ENCODE assay signal across 8 cellular contexts in genomic region chr22:46537946-46538815, GRCh38. TPM values are rescaled to one million over a fixed set of nuclear protein-coding genes. Genes with fewer than 3 reads are reported as not detected.
DNase-seq lines count a peak whose midpoint lies in the region; ATAC-seq, FAIRE-seq and TF ChIP-seq lines count a peak whose summit lies in the region.

No MANE protein-coding gene starts in this region.

- 0 out of 2 replicates have a peak, but pooled peaks have one; percentile 11 for TF ChIP-seq RAD21 in HepG2 (CRISPR knock-in tag; IDR thresholded peaks at IDR 0.05)

- H4K20me1 ChIP-seq in HepG2 (ENCODE audit: insufficient read depth, low read length) = no peaks in the 10 kb centered on the region

- POLR2A ChIA-PET in A673 (lab: Charles Lee; ENCODE audit: low non-redundant PET) (no interaction called here), HepG2 (lab: Yijun Ruan, JAX) (interaction anchor here (0.6 to 1.1 kb wide), 2 partner anchors 10 to 161 kb away, joined by 3 to 5 read pairs; no protein-coding TSS in a partner anchor)

- TF ChIP-seq CTCF in A673 (conservative IDR thresholded peaks at IDR 0.05; ENCODE audit: low read depth, low read length) (0 out of 2 replicates have a peak, but pooled peaks have one; percentile 12), breast epithelium (IDR thresholded peaks at IDR 0.05) (no peak), HepG2 (CRISPR knock-in tag; IDR thresholded peaks at IDR 0.05) (peak; percentile 50)

- BruUV-seq in A673 (replicated peaks; lab: Mats Ljungman, UMichigan) (no TSS peak), HepG2 (replicated peaks; lab: Mats Ljungman, UMichigan) (no TSS peak)

- in situ Hi-C loops in HepG2 (cut with HindIII; ENCODE audit: extremely low pct_ligation_motif_present, low pct_unique_long_range_greater_than_20kb) = loop anchor here (5.0 to 25.0 kb wide), 2 partner anchors 171 to 401 kb away; no protein-coding TSS in a partner anchor

- DNase-seq in A673 (ENCODE audit: low spot score) (peak; percentile 31), HK-2 (ENCODE audit: unreplicated experiment) (peak; percentile 64), breast epithelium (ENCODE audit: low spot score in 2 of 2) (no peak), HepG2 (ENCODE audit: low spot score) (no peak), SKM-1 (lab: John Stamatoyannopoulos, UW; ENCODE audit: unreplicated experiment) (no peak), activated gamma-delta T cell (lab: John Stamatoyannopoulos, UW) (no peak)
- no peak for DNase-seq in stimulated activated CD4-positive, alpha-beta T cell treated with anti-CD3 and anti-CD28 coated beads, Interleukin-4, amount 100 ng/mL, for 1 hour

- CTCF ChIA-PET in A673 (lab: Charles Lee) (interaction anchor here (1.7 kb wide), 1 partner anchor 170 kb away, joined by 10 read pairs; no protein-coding TSS in a partner anchor), HepG2 (lab: Yijun Ruan, JAX; ENCODE audit: low intra/inter-chr PET ratio, low total read pairs) (no interaction called here)

- 0 out of 2 replicates have a peak overlapping the region, but pooled peaks have one; percentile 31 for H3K9ac ChIP-seq in HepG2 (ENCODE audit: insufficient read depth, low read depth, low read length)

- WGBS in HepG2 (ENCODE audit: low lambda C conversion rate) = 0% methylated on average over 8 of the region's 70 CpGs

- H3K36me3 ChIP-seq in A673 (ENCODE audit: insufficient read depth, low read length, poor library complexity, severe bottlenecking) (no peaks in the 10 kb centered on the region), breast epithelium (no peaks in the 10 kb centered on the region), HepG2 (replicated peaks in 1 of 2; ENCODE audit: control insufficient read depth in 1 of 2, insufficient read depth in 2 of 2, low read length in 2 of 2) (no peaks in the 10 kb centered on the region)

- H3K27me3 ChIP-seq in A673 (replicated peaks; ENCODE audit: insufficient read depth, low read depth, low read length, poor library complexity) (peaks cover 11% of the 10 kb centered on the region), breast epithelium (no peaks in the 10 kb centered on the region), HepG2 (ENCODE audit: control insufficient read depth in 1 of 2, insufficient read depth in 2 of 2, low read length in 2 of 2) (peaks cover 4 to 23% of the 10 kb centered on the region in 2 experiments)

- no peaks in the 10 kb centered on the region for H3K9me3 ChIP-seq in A673 (ENCODE audit: low read depth, low read length, poor library complexity, severe bottlenecking)
- no peaks in the 10 kb centered on the region for H3K9me3 ChIP-seq in breast epithelium
- no peaks in the 10 kb centered on the region for H3K9me3 ChIP-seq in HepG2 (ENCODE audit: low read length)

- H3K4me2 ChIP-seq in HepG2 (ENCODE audit: low read depth, low read length) = peak overlapping the region; percentile 85

- intact Hi-C loops in A673 (cut with micrococcal nuclease; ENCODE audit: unreplicated experiment) = loop anchor here (10.0 kb wide), 1 partner anchor 543 kb away; no protein-coding TSS in a partner anchor
- intact Hi-C loops in breast epithelium (cut with DNase I; ENCODE audit: low total_unique reads) = loop anchor here (5.0 to 10.0 kb wide), 2 partner anchors 183 to 1031 kb away; no protein-coding TSS in a partner anchor
- intact Hi-C loops in HepG2 (cut with micrococcal nuclease; ENCODE audit: unreplicated experiment) = no loop called here

- peak; percentile 46 for ATAC-seq in HepG2
- ATAC-seq in GM21447 (IDR thresholded peaks at IDR 0.05; ENCODE audit: unreplicated experiment) = no peak

- no peak for TF ChIP-seq POLR2A in breast epithelium (IDR thresholded peaks at IDR 0.05)
- no peak for TF ChIP-seq POLR2A in HepG2 (IDR thresholded peaks at IDR 0.05; ENCODE audit: insufficient read depth in 1 of 2, low read depth in 2 of 2, low read length in 2 of 2)

- no peaks in the 10 kb centered on the region for H3K79me2 ChIP-seq in HepG2 (ENCODE audit: insufficient read depth, low read length)

- H3K4me3 ChIP-seq in A673 (ENCODE audit: low read depth, low read length, poor library complexity, severe bottlenecking) (peak overlapping the region; percentile 55), breast epithelium (peak overlapping the region; percentile 44 to 87 (median 67)), HepG2 (replicated peaks in 1 of 3; ENCODE audit: insufficient read depth in 1 of 3, low read depth in 2 of 3, low read length in 3 of 3) (peak overlapping the region; percentile 48 to 74 (median 57))

- H3K27ac ChIP-seq in A673 (ENCODE audit: low read depth, low read length, poor library complexity, severe bottlenecking) (no peak overlapping the region), breast epithelium (peak overlapping the region; percentile 64 to 90), HepG2 (ENCODE audit: extremely low read length, insufficient read depth, low read length) (no peak overlapping the region)

- H3K4me1 ChIP-seq in A673 (ENCODE audit: insufficient read depth, low read length, poor library complexity, severe bottlenecking) (peaks cover 10% of the 10 kb centered on the region), breast epithelium (peaks cover 3 to 20% of the 10 kb centered on the region in 2 donors), HepG2 (ENCODE audit: insufficient read depth, low read length) (peaks cover 32% of the 10 kb centered on the region)

- no peak for TF ChIP-seq EP300 in HepG2 (IDR thresholded peaks at IDR 0.05; ENCODE audit: low read depth in 2 of 2, low read length in 2 of 2)
- TF ChIP-seq EP300 in HepG2 (CRISPR knock-in tag; IDR thresholded peaks at IDR 0.05; ENCODE audit: borderline replicate concordance) = no peak

- H2AFZ ChIP-seq in HepG2 (ENCODE audit: low read length) = no peak overlapping the region

- no peak for FAIRE-seq in HepG2 (lab: Jason Lieb, UNC)

TF ChIP-seq in HepG2, 621 proteins besides CTCF, POLR2A, EP300 and RAD21 (continues in another document):
- TF ChIP-seq MTF2 (CRISPR knock-in tag; IDR thresholded peaks at IDR 0.05; ENCODE audit: borderline replicate concordance) (peak; percentile 76; the same call in 1 of the 2 replicates), ZNF775 (CRISPR knock-in tag; IDR thresholded peaks at IDR 0.05; ENCODE audit: borderline replicate concordance) (no peak), RBFOX2 (IDR thresholded peaks at IDR 0.05; ENCODE audit: low read depth, low read length) (no peak), MIER2 (CRISPR knock-in tag; IDR thresholded peaks at IDR 0.05) (no peak), HOXA9 (CRISPR knock-in tag; IDR thresholded peaks at IDR 0.05; ENCODE audit: borderline replicate concordance) (no peak), ZNF687 (CRISPR knock-in tag; IDR thresholded peaks at IDR 0.05) (peak; percentile 45), REL (CRISPR knock-in tag; conservative IDR thresholded peaks at IDR 0.05) (0 out of 2 replicates have a peak, but pooled peaks have one; percentile 32)

RNA-seq across cellular contexts. Expression of gene CELSR1, which starts 0.8 kb away (rescaled TPM):
- total RNA-seq in A673 (2021) = 2.3 and 3.5 TPM in 2 replicates
- 10 to 100 TPM in 2 of 3 donors, under 1 TPM in 1; 0.96 to 36.7 (median 21.2) TPM for total RNA-seq in breast epithelium
- total RNA-seq in HepG2 (2016; rRNA removed; fragmentation: Illumina TruSeq; extraction: Trizol) = 1.5 and 1.8 TPM in 2 replicates
- 0.53 and 0.71 TPM in 2 replicates for total RNA-seq in HepG2 (2016; cell fraction: cytosol; rRNA removed; fragmentation: Illumina TruSeq; extraction: Trizol; ENCODE audit: low read depth)
- 1.1 and 1.6 TPM in 2 replicates for total RNA-seq in HepG2 (2016; cell fraction: insoluble cytoplasmic fraction; rRNA removed; fragmentation: Illumina TruSeq; extraction: Trizol)
- 0.62 and 0.71 TPM in 2 replicates for total RNA-seq in HepG2 (2016; cell fraction: membrane; rRNA removed; fragmentation: Illumina TruSeq; extraction: Trizol)
- 2.1 and 2.2 TPM in 2 replicates for total RNA-seq in HepG2 (2016; cell fraction: nucleus; rRNA removed; fragmentation: Illumina TruSeq; extraction: Trizol)
- polyA plus RNA-seq in HepG2 (2011; rRNA removed) = 0.78 and 0.84 TPM in 2 replicates
- polyA plus RNA-seq in HepG2 (2011; cell fraction: cytosol; rRNA removed) = 0.49 and 0.62 TPM in 2 replicates
- 2.1 and 3.6 TPM in 2 replicates for polyA plus RNA-seq in HepG2 (2011; cell fraction: nucleus; rRNA removed)
- polyA plus RNA-seq in HepG2 (2012) = 0.75 and 0.95 TPM in 2 replicates
- 0.17 and 0.26 TPM in 2 replicates for polyA plus RNA-seq in HepG2 (2016; cell fraction: cytosol; fragmentation: Illumina TruSeq; extraction: Trizol; ENCODE audit: low read depth)
- polyA plus RNA-seq in HepG2 (2016; cell fraction: insoluble cytoplasmic fraction; fragmentation: Illumina TruSeq; extraction: Trizol; ENCODE audit: low read depth) = 0.76 and 1.3 TPM in 2 replicates
- polyA plus RNA-seq in HepG2 (2016; cell fraction: membrane; fragmentation: Illumina TruSeq; extraction: Trizol; ENCODE audit: low read depth) = 0.38 and 0.70 TPM in 2 replicates
- polyA plus RNA-seq in HepG2 (2016; cell fraction: nucleus; fragmentation: Illumina TruSeq; extraction: Trizol; ENCODE audit: insufficient read depth, low read depth) = 4.1 and 5.1 TPM in 2 replicates
- polyA minus RNA-seq in HepG2 (2011; rRNA and poly(A)+ RNA removed; ENCODE audit: low replicate concordance) = 4.5 and 19.4 TPM in 2 replicates
- polyA minus RNA-seq in HepG2 (2011; cell fraction: cytosol; rRNA and poly(A)+ RNA removed) = 0.30 and 1.1 TPM in 2 replicates
- polyA minus RNA-seq in HepG2 (2011; cell fraction: nucleus; rRNA and poly(A)+ RNA removed) = 2.0 and 3.5 TPM in 2 replicates

Comparison
In these comparisons a context has a peak if more than half of its experiments do, and no peak if none do; other contexts are left out.
1. DNase-seq: peak in A673 (single experiment) and HK-2 (single experiment); none in breast epithelium (0 of 2), HepG2 (single experiment), stimulated activated CD4-positive, alpha-beta T cell treated with anti-CD3 and anti-CD28 coated beads, Interleukin-4, amount 100 ng/mL, for 1 hour (single experiment), SKM-1 (single experiment) and activated gamma-delta T cell (single experiment).
2. H3K27ac ChIP-seq: peak in breast epithelium (2 of 2); none in A673 (single experiment) and HepG2 (single experiment).
3. CTCF ChIP-seq: peak in A673 (single experiment) and HepG2 (single experiment); none in breast epithelium (0 of 3).
4. Peak in every context shown above with its lines, with median percentiles within 50 percentile points of each other: H3K4me3 ChIP-seq.